In genomic region chr4:8353158-8353495, GRCh38 we compare ENCODE assay signal across 16 cellular contexts.
"Had no signal": no experiment of that assay in that cellular context is flagged by ENCODE, and none has a peak within 500 bp of the region (broad histone marks: within the 10 kb centered on the region; RNA-seq: fewer than 3 reads in every experiment).

No MANE protein-coding gene starts in this region.

- H3K4me3 ChIP-seq: esophagus squamous epithelium, left ventricle myocardium inferior, right atrium auricular region, smooth muscle cell had no signal

- DNase-seq: activated B cell treated with CpG ODN at 0.5 μM for 24 hours; activated CD4-positive, alpha-beta T cell treated with anti-CD3 and anti-CD28 coated beads, Interleukin-2, amount 10 ng/mL, durations not matched to agents 24 days and 14 days; activated naive CD4-positive, alpha-beta T cell treated with anti-CD3 and anti-CD28 coated beads for 36 hours; central memory CD4-positive, alpha-beta T cell; cortex of kidney; effector CD4-positive, alpha-beta T cell; esophagus squamous epithelium; hippocampal formation; left ventricle myocardium inferior; natural killer cell; nucleus accumbens; T-helper 17 cell had no signal

- H3K27me3 ChIP-seq: esophagus squamous epithelium, right atrium auricular region had no signal

- ATAC-seq: natural killer cell, T-helper 17 cell had no signal

- H3K27ac ChIP-seq: right atrium auricular region had no signal

- H3K27ac Mint-ChIP-seq: activated B cell treated with CpG ODN at 0.5 μM for 24 hours; activated CD4-positive, alpha-beta T cell treated with anti-CD3 and anti-CD28 coated beads, Interleukin-2, amount 10 ng/mL, durations not matched to agents 24 days and 14 days; activated naive CD4-positive, alpha-beta T cell treated with anti-CD3 and anti-CD28 coated beads for 36 hours; memory B cell; natural killer cell; stimulated activated naive CD8-positive, alpha-beta T cell treated with anti-CD3 and anti-CD28 coated beads, Interleukin-15, Interleukin-2, amounts not matched to agents 100 ng/mL and 50 ng/mL, for 24 hours; T-helper 17 cell had no signal

- H3K4me1 Mint-ChIP-seq: activated B cell treated with CpG ODN at 0.5 μM for 24 hours; activated CD4-positive, alpha-beta T cell treated with anti-CD3 and anti-CD28 coated beads, Interleukin-2, amount 10 ng/mL, durations not matched to agents 24 days and 14 days; memory B cell; natural killer cell; T-helper 17 cell had no signal

- H3K27me3 Mint-ChIP-seq: activated B cell treated with CpG ODN at 0.5 μM for 24 hours; activated CD4-positive, alpha-beta T cell treated with anti-CD3 and anti-CD28 coated beads, Interleukin-2, amount 10 ng/mL, durations not matched to agents 24 days and 14 days; stimulated activated naive CD8-positive, alpha-beta T cell treated with anti-CD3 and anti-CD28 coated beads, Interleukin-15, Interleukin-2, amounts not matched to agents 100 ng/mL and 50 ng/mL, for 24 hours had no signal

- H3K4me2 ChIP-seq: smooth muscle cell had no signal

- H3K36me3 ChIP-seq: esophagus squamous epithelium, left ventricle myocardium inferior, right atrium auricular region had no signal

- H3K4me3 Mint-ChIP-seq: activated B cell treated with CpG ODN at 0.5 μM for 24 hours; activated CD4-positive, alpha-beta T cell treated with anti-CD3 and anti-CD28 coated beads, Interleukin-2, amount 10 ng/mL, durations not matched to agents 24 days and 14 days; activated naive CD4-positive, alpha-beta T cell treated with anti-CD3 and anti-CD28 coated beads for 36 hours; memory B cell; natural killer cell; stimulated activated naive CD8-positive, alpha-beta T cell treated with anti-CD3 and anti-CD28 coated beads, Interleukin-15, Interleukin-2, amounts not matched to agents 100 ng/mL and 50 ng/mL, for 24 hours; T-helper 17 cell had no signal

- H3K9me3 ChIP-seq: esophagus squamous epithelium, left ventricle myocardium inferior, right atrium auricular region had no signal

- H3K36me3 Mint-ChIP-seq: memory B cell, natural killer cell had no signal

- H3K9me3 Mint-ChIP-seq: activated B cell treated with CpG ODN at 0.5 μM for 24 hours; activated CD4-positive, alpha-beta T cell treated with anti-CD3 and anti-CD28 coated beads, Interleukin-2, amount 10 ng/mL, durations not matched to agents 24 days and 14 days; natural killer cell; stimulated activated naive CD8-positive, alpha-beta T cell treated with anti-CD3 and anti-CD28 coated beads, Interleukin-15, Interleukin-2, amounts not matched to agents 100 ng/mL and 50 ng/mL, for 24 hours had no signal
